Comparison of ENCODE assay signal across 35 cellular contexts in genomic region chr2:3021720-3022119, GRCh38.
"Had no signal": no experiment of that assay in that cellular context is flagged by ENCODE, and none has a peak within 500 bp of the region (broad histone marks: within the 10 kb centered on the region; RNA-seq: fewer than 3 reads in every experiment).

No MANE protein-coding gene starts in this region.

- H3K4me1 Mint-ChIP-seq: activated B cell treated with CpG ODN at 0.5 μM for 24 hours; activated CD4-positive, alpha-beta T cell treated with anti-CD3 and anti-CD28 coated beads, Interleukin-2, amount 10 ng/mL, durations not matched to agents 24 days and 14 days; activated naive CD8-positive, alpha-beta T cell treated with anti-CD3 and anti-CD28 coated beads for 36 hours; activated T-helper 17 cell treated with anti-CD3 and anti-CD28 coated beads, Interleukin-2, amount 50 U/mL, for 72 hours had no signal

- H3K4me3 Mint-ChIP-seq: activated B cell treated with CpG ODN at 0.5 μM for 24 hours; activated CD4-positive, alpha-beta memory T cell treated with anti-CD3 and anti-CD28 coated beads for 36 hours; activated CD4-positive, alpha-beta T cell treated with anti-CD3 and anti-CD28 coated beads, Interleukin-2, amount 10 ng/mL, durations not matched to agents 24 days and 14 days; activated CD8-positive, alpha-beta T cell treated with anti-CD3 and anti-CD28 coated beads for 36 hours; activated naive CD4-positive, alpha-beta T cell treated with anti-CD3 and anti-CD28 coated beads for 36 hours; activated naive CD8-positive, alpha-beta T cell treated with anti-CD3 and anti-CD28 coated beads for 36 hours; activated T-cell treated with anti-CD3 and anti-CD28 coated beads, Interleukin-2, amount 50 U/mL, for 4 hours; activated T-cell treated with anti-CD3 and anti-CD28 coated beads, Interleukin-2, amount 50 U/mL, for 72 hours; activated T-helper 1 cell treated with anti-CD3 and anti-CD28 coated beads, Interleukin-12 subunit alpha, Interleukin-12 subunit beta, Interleukin-2, Interleukin-4 antibody, amounts not matched to agents 30 ng/mL and 10 ng/mL and 1 ng/mL, durations not matched to agents 14 hours and 24 hours and 36 hours; activated T-helper 17 cell treated with anti-CD3 and anti-CD28 coated beads, Interleukin-2, amount 50 U/mL, for 72 hours; T-helper 1 cell treated with Interleukin-12 subunit alpha and Interleukin-12 subunit beta and Interleukin-4 antibody, amounts not matched to agents 30 μg/mL and 1 μg/mL, for 36 hours; T-helper 2 cell treated with Interferon-gamma antibody and Interleukin-4, amounts not matched to agents 5 μg/mL and 100 μg/mL, for 36 hours had no signal

- H3K36me3 Mint-ChIP-seq: activated CD4-positive, alpha-beta memory T cell treated with anti-CD3 and anti-CD28 coated beads for 36 hours; activated naive CD4-positive, alpha-beta T cell treated with anti-CD3 and anti-CD28 coated beads, Interleukin-2, amount 50 U/mL, for 72 hours; activated naive CD8-positive, alpha-beta T cell treated with anti-CD3 and anti-CD28 coated beads for 36 hours had no signal

- H3K27ac Mint-ChIP-seq: activated B cell treated with CpG ODN at 0.5 μM for 24 hours; activated CD4-positive, alpha-beta memory T cell treated with anti-CD3 and anti-CD28 coated beads for 36 hours; activated CD4-positive, alpha-beta T cell treated with anti-CD3 and anti-CD28 coated beads, Interleukin-2, amount 10 ng/mL, durations not matched to agents 24 days and 14 days; activated CD8-positive, alpha-beta T cell treated with anti-CD3 and anti-CD28 coated beads for 36 hours; activated naive CD4-positive, alpha-beta T cell treated with anti-CD3 and anti-CD28 coated beads for 36 hours; activated naive CD4-positive, alpha-beta T cell treated with anti-CD3 and anti-CD28 coated beads, Interleukin-2, amount 50 U/mL, for 72 hours; activated naive CD8-positive, alpha-beta T cell treated with anti-CD3 and anti-CD28 coated beads for 36 hours; activated T-cell treated with anti-CD3 and anti-CD28 coated beads, Interleukin-2, amount 50 U/mL, for 72 hours; activated T-helper 1 cell treated with anti-CD3 and anti-CD28 coated beads, Interleukin-12 subunit alpha, Interleukin-12 subunit beta, Interleukin-2, Interleukin-4 antibody, amounts not matched to agents 30 ng/mL and 10 ng/mL and 1 ng/mL, durations not matched to agents 14 hours and 24 hours and 36 hours; activated T-helper 17 cell treated with anti-CD3 and anti-CD28 coated beads, Interleukin-2, amount 50 U/mL, for 72 hours; T-helper 1 cell treated with Interleukin-12 subunit alpha and Interleukin-12 subunit beta and Interleukin-4 antibody, amounts not matched to agents 30 μg/mL and 1 μg/mL, for 36 hours; T-helper 2 cell treated with Interferon-gamma antibody and Interleukin-4, amounts not matched to agents 5 μg/mL and 100 μg/mL, for 36 hours had no signal

- H3K4me3 ChIP-seq: adrenal gland, body of pancreas, breast epithelium had no signal

- H3K27me3 Mint-ChIP-seq: activated CD4-positive, alpha-beta T cell treated with anti-CD3 and anti-CD28 coated beads, Interleukin-2, amount 10 ng/mL, durations not matched to agents 24 days and 14 days; activated naive CD8-positive, alpha-beta T cell treated with anti-CD3 and anti-CD28 coated beads for 36 hours had no signal

- DNase-seq: activated B cell treated with CpG ODN at 0.5 μM for 24 hours; activated CD4-positive, alpha-beta memory T cell treated with anti-CD3 and anti-CD28 coated beads for 36 hours; activated CD4-positive, alpha-beta T cell treated with anti-CD3 and anti-CD28 coated beads for 4 hours; activated CD4-positive, alpha-beta T cell treated with anti-CD3 and anti-CD28 coated beads, Interleukin-2, amount 50 U/mL, for 1 hour; activated CD4-positive, alpha-beta T cell treated with anti-CD3 and anti-CD28 coated beads, Interleukin-2, amount 50 U/mL, for 4 hours; activated CD4-positive, CD25-positive, alpha-beta regulatory T cell treated with anti-CD3 and anti-CD28 coated beads, Interleukin-2, amount 50 U/mL, for 72 hours; activated CD8-positive, alpha-beta memory T cell treated with anti-CD3 and anti-CD28 coated beads, Interleukin-2, amount 50 U/mL, for 4 hours; activated CD8-positive, alpha-beta T cell treated with anti-CD3 and anti-CD28 coated beads for 36 hours; activated effector memory CD4-positive, alpha-beta T cell treated with anti-CD3 and anti-CD28 coated beads, Interleukin-2, amount 50 U/mL, for 16 hours; activated gamma-delta T cell treated with Interleukin-2 at 50 U/mL for 16 hours; activated naive CD4-positive, alpha-beta T cell; activated naive CD4-positive, alpha-beta T cell treated with anti-CD3 and anti-CD28 coated beads for 36 hours; activated naive CD4-positive, alpha-beta T cell treated with anti-CD3 and anti-CD28 coated beads, Interleukin-2, amount 50 U/mL, for 16 hours; activated naive CD8-positive, alpha-beta T cell treated with anti-CD3 and anti-CD28 coated beads for 36 hours; activated T-cell treated with anti-CD3 and anti-CD28 coated beads for 4 hours; activated T-cell treated with anti-CD3 and anti-CD28 coated beads, Interleukin-2, amount 50 U/mL, for 1 hour; activated T-cell treated with anti-CD3 and anti-CD28 coated beads, Interleukin-2, amount 50 U/mL, for 4 hours; activated T-cell treated with anti-CD3 and anti-CD28 coated beads, Interleukin-2, amount 50 U/mL, for 72 hours; adrenal gland; amniotic stem cell; aorta; body of pancreas; brain microvascular endothelial cell; SW 1271; T-helper 1 cell; T-helper 2 cell; T-helper 9 cell had no signal

- H3K36me3 ChIP-seq: adrenal gland, brain microvascular endothelial cell, breast epithelium had no signal

- H3K9me3 Mint-ChIP-seq: activated CD4-positive, alpha-beta T cell treated with anti-CD3 and anti-CD28 coated beads, Interleukin-2, amount 10 ng/mL, durations not matched to agents 24 days and 14 days; activated CD8-positive, alpha-beta T cell treated with anti-CD3 and anti-CD28 coated beads for 36 hours; activated naive CD4-positive, alpha-beta T cell treated with anti-CD3 and anti-CD28 coated beads for 36 hours; T-helper 1 cell treated with Interleukin-12 subunit alpha and Interleukin-12 subunit beta and Interleukin-4 antibody, amounts not matched to agents 30 μg/mL and 1 μg/mL, for 36 hours had no signal

- ATAC-seq: activated CD8-positive, alpha-beta T cell treated with anti-CD3 and anti-CD28 coated beads for 36 hours; activated naive CD4-positive, alpha-beta T cell treated with anti-CD3 and anti-CD28 coated beads, Interleukin-2, amount 50 U/mL, for 72 hours; activated T-cell treated with anti-CD3 and anti-CD28 coated beads, Interleukin-2, amount 50 U/mL, for 4 hours; activated T-cell treated with anti-CD3 and anti-CD28 coated beads, Interleukin-2, amount 50 U/mL, for 72 hours; activated T-helper 17 cell treated with anti-CD3 and anti-CD28 coated beads, Interleukin-2, amount 50 U/mL, for 72 hours; body of pancreas had no signal

- H3K9me3 ChIP-seq: adrenal gland, body of pancreas had no signal

- H3K4me1 ChIP-seq: adrenal gland, body of pancreas, breast epithelium had no signal

- H3K27ac ChIP-seq: adrenal gland, body of pancreas, brain microvascular endothelial cell, breast epithelium, VCaP had no signal

- H3K27me3 ChIP-seq: adrenal gland, body of pancreas, brain microvascular endothelial cell, breast epithelium had no signal
